ENCODE assay signal across 8 cellular contexts in the genomic region with DNA sequence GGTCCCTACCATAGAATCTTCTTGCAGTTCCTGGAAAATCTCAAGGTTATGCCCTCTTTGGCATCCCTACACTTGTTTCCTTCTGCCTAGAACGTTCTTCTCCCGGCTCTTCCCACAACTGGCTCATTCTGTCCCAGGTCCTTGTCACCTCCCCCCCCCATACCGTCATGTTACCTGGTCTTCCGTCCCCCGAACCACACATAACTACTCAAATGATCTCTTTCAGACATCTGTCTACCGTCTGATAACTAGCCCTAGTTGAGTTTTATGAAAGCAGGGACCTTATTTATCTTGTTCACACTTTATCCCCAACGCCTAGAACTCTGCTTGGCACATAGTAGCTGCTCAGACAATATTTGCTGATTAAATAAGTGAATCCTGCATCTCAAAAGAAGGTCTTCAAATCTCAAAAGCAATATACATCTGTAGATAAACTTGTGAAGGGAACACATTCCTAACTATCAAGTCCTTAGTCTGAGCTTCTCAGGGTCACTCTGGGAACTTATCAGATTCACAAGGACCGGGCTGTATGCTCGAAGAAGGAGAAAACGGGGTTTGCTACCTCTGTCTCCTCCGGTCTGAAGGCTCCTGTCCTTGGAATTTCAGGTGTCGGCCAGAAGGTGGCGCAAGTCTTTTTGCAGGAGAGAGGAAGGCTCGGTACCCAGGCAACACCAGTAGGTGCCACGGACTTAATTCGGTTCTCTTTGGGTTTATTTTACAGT. TPM values are rescaled to one million over a fixed set of nuclear protein-coding genes. Genes with fewer than 3 reads are reported as not detected.
A peak's percentile ranks its signal among the peaks of the same experiment; 100 is the strongest.
DNase-seq lines count a peak whose midpoint lies in the region; TF ChIP-seq lines count a peak whose summit lies in the region.
"Had no signal": no experiment of that assay in that cellular context is flagged by ENCODE, and none has a peak within 500 bp of the region (broad histone marks: within the 10 kb centered on the region; RNA-seq: fewer than 3 reads in every experiment).

No MANE protein-coding gene starts in this region.

- intact Hi-C loops in spleen (cut with DNase I; ENCODE audit: low total_unique reads) = loop anchor here (5.0 kb wide), 2 partner anchors 70 to 155 kb away; no protein-coding TSS in a partner anchor

- no peak for TF ChIP-seq POLR2A in spleen (IDR thresholded peaks at IDR 0.05)

- WGBS in spleen, 5 donors = 25 to 41% (median 29%) methylated on average over 16 of the region's 16 CpGs

- DNase-seq in GM12865 (ENCODE audit: low read depth) = peak; percentile 88
- DNase-seq in HFF-Myc (ENCODE audit: extremely low read depth, low read depth) = peak; percentile 25
- peak; percentile 42 for DNase-seq in NCI-H1048 (lab: John Stamatoyannopoulos, UW)
- DNase-seq in T-helper 22 cell (ENCODE audit: low read depth) = peak; percentile 60
- DNase-seq in astrocyte of the cerebellum (ENCODE audit: low read depth) = peak; percentile 49
- DNase-seq in iPS-NIHi11 (ENCODE audit: low spot score) = peak; percentile 83
- DNase-seq in spleen = peak; percentile 91

- H3K27me3 ChIP-seq in spleen (replicated peaks in 1 of 7) = peaks cover 0 to 10% (median 0%) of the 10 kb centered on the region in 7 donors

- peaks cover 42 to 100% (median 76%) of the 10 kb centered on the region in 6 donors for H3K4me1 ChIP-seq in spleen

- H3K9me3 ChIP-seq in spleen = no peaks in the 10 kb centered on the region

- peak overlapping the region; percentile 48 to 99 (median 85) for H3K27ac ChIP-seq in spleen

- TF ChIP-seq CTCF in GM12865 (IDR thresholded peaks at IDR 0.05; ENCODE audit: insufficient read depth, low read depth, low read length, missing control alignments) (peak; percentile 81), HFF-Myc (IDR thresholded peaks at IDR 0.05; ENCODE audit: low read depth, low read length, missing control alignments) (peak; percentile 87), astrocyte of the cerebellum (IDR thresholded peaks at IDR 0.05; ENCODE audit: low read depth, low read length, missing control alignments) (peak; percentile 92), spleen (IDR thresholded peaks at IDR 0.05 in 8 of 11, conservative IDR thresholded peaks at IDR 0.05 in 3 of 11) (peak; percentile 70 to 92 (median 87))

- H3K36me3 ChIP-seq in spleen = peaks cover 0 to 100% (median 29%) of the 10 kb centered on the region in 6 donors

- in situ Hi-C loops in astrocyte of the cerebellum (cut with HindIII; ENCODE audit: low sequenced_read_pairs) = no loop called here

- H3K4me3 ChIP-seq in GM12865 (ENCODE audit: low read depth, low read length) = no peak overlapping the region
- H3K4me3 ChIP-seq in HFF-Myc (replicated peaks; ENCODE audit: low read depth, low read length) = no peak overlapping the region
- no peak overlapping the region for H3K4me3 ChIP-seq in astrocyte of the cerebellum (ENCODE audit: low read depth, low read length)
- H3K4me3 ChIP-seq in spleen = peak overlapping the region in 2 of 8 donors; percentile 10 to 42

RNA-seq across cellular contexts. Expression of a gene that starts 30.0 kb away (rescaled TPM):
- total RNA-seq in spleen = 100 to 1,000 TPM; 186 to 272 (median 219) TPM
- polyA plus RNA-seq in spleen = 10 to 100 TPM; 28.3 to 33.1 (median 29.3) TPM

RNA-seq across cellular contexts. Expression of a gene that starts 34.8 kb away (rescaled TPM):
- not detected for total RNA-seq in spleen
- polyA plus RNA-seq in spleen = under 1 TPM in 1 of 3 donors, not detected in 2; 0.35 TPM
- total RNA-seq: urinary bladder had no signal

Comparison
In these comparisons a context has a peak if more than half of its experiments do, and no peak if none do; other contexts are left out.
1. DNase-seq: peak in every context shown above with its lines; median percentile 91 in spleen; 88 in GM12865; 83 in iPS-NIHi11; 60 in T-helper 22 cell; 49 in astrocyte of the cerebellum; 42 in NCI-H1048; 25 in HFF-Myc.